Comparison of ENCODE assay signal across 8 cellular contexts in the genomic region with DNA sequence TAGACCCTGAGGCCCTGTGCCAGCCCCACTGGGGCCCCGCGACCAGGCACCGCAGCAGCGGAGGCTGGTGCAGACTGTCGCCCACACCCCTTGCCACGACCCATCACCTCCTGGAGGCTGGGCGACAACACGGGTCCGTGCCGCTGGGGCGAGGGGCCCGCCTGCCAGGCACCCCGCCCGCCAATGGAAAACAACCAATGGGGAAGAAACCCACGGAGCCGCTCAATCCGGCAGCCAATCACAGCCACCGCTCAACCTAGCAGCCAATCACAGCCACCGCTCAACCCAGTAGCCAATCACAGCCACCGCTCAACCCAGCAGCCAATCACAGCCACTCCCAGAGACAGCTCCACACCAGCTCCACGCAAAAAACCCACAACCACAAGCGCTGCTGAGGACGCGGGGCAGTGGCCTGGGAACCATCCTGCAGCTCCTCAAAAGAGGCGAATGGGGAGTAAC. TPM values are rescaled to one million over a fixed set of nuclear protein-coding genes. Genes with fewer than 3 reads are reported as not detected.
DNase-seq lines count a peak whose midpoint lies in the region; ATAC-seq, FAIRE-seq and TF ChIP-seq lines count a peak whose summit lies in the region.

No MANE protein-coding gene starts in this region.

- H3K27me3 Mint-ChIP-seq in activated CD4-positive, alpha-beta T cell treated with anti-CD3 and anti-CD28 coated beads for 36 hours: no peaks in the 10 kb centered on the region

- peaks cover 4% of the 10 kb centered on the region; the same call in 1 of the 2 replicates for H3K23me2 ChIP-seq in H1 (ENCODE audit: low read depth, low read length)

- no peak overlapping the region for H3K4me2 ChIP-seq in H1 (ENCODE audit: insufficient read depth in 1 of 2, low read depth in 2 of 2, low read length in 2 of 2)

- no peak overlapping the region for H2AFZ ChIP-seq in H1 (ENCODE audit: low read length)

- no peak overlapping the region for H4K5ac ChIP-seq in H1 (ENCODE audit: insufficient read length, low read depth, low read length)

- peak overlapping the region; percentile 91 for H3K4me3 Mint-ChIP-seq in activated CD4-positive, alpha-beta T cell treated with anti-CD3 and anti-CD28 coated beads for 36 hours

- peak overlapping the region; percentile 52; the same call in 1 of the 2 replicates for H2BK5ac ChIP-seq in H1 (ENCODE audit: low read depth, low read length)

- H3K23ac ChIP-seq in H1 (ENCODE audit: insufficient read length): no peak overlapping the region

- no peak overlapping the region for H3K9ac ChIP-seq in H1 (replicated peaks in 1 of 4; ENCODE audit: extremely low read depth in 1 of 4, low read depth in 3 of 4, low read length in 3 of 4)

- H4K8ac ChIP-seq in H1 (ENCODE audit: extremely low read depth, insufficient read depth, low read length): peak overlapping the region; percentile 79; the same call in 1 of the 2 replicates

- peaks cover 4 to 11% of the 10 kb centered on the region in 2 experiments for H4K20me1 ChIP-seq in H1 (replicated peaks in 1 of 2; ENCODE audit: control insufficient read depth in 1 of 2, insufficient read depth in 2 of 2, low read length in 2 of 2)

- DNase-seq in activated CD4-positive, alpha-beta T cell treated with anti-CD3 and anti-CD28 coated beads for 36 hours: peak; percentile 93
- DNase-seq in H1 (ENCODE audit: low read depth in 1 of 2, low spot score in 2 of 2): peak in 1 of 2 experiments; percentile 80
- peak; percentile 79 to 86 (median 82) for DNase-seq in stimulated activated CD4-positive, alpha-beta T cell treated with anti-CD3 and anti-CD28 coated beads, Interleukin-12 subunit alpha, Interleukin-12 subunit beta, amount 100 ng/mL, for 48 hours (ENCODE audit: low read depth in 2 of 3, low spot score in 1 of 3)
- no peak for DNase-seq in BE2C
- DNase-seq in SIG-M5 treated with dmso at 0.1 percent for 504 hours (lab: John Stamatoyannopoulos, UW; ENCODE audit: unreplicated experiment): no peak

- no peak overlapping the region for H3K27ac ChIP-seq in H1 (ENCODE audit: low read depth, low read length)

- no peaks in the 10 kb centered on the region; a peak in 1 of 4 replicates for H3K79me2 ChIP-seq in H1 (ENCODE audit: control insufficient read depth in 1 of 2, insufficient read depth in 2 of 2, low read length in 2 of 2)

- POLR2A ChIA-PET in activated CD4-positive, alpha-beta T cell treated with anti-CD3 and anti-CD28 coated beads for 36 hours (lab: Charles Lee): interaction anchor here (0.6 to 1.4 kb wide), 8 partner anchors 10 to 221 kb away, joined by 3 to 6 read pairs (median 4); a partner anchor contains a TSS
- POLR2A ChIA-PET in H1 (lab: Charles Lee; ENCODE audit: partially characterized antibody): interaction anchor here (0.7 to 1.1 kb wide), 6 partner anchors 14 to 83 kb away, joined by 3 to 5 read pairs (median 3); no protein-coding TSS in a partner anchor

- no peak overlapping the region; the same call in 1 of the 2 replicates for H2BK15ac ChIP-seq in H1 (ENCODE audit: low read length)

- CTCF ChIA-PET in activated CD4-positive, alpha-beta T cell treated with anti-CD3 and anti-CD28 coated beads for 36 hours (lab: Charles Lee): interaction anchor here (0.6 to 1.4 kb wide), 6 partner anchors 20 to 1128 kb away, joined by 3 to 7 read pairs (median 4); no protein-coding TSS in a partner anchor
- CTCF ChIA-PET in H1 (lab: Charles Lee; ENCODE audit: partially characterized antibody): interaction anchor here (0.7 to 2.3 kb wide), 10 partner anchors 10 to 90 kb away, joined by 3 to 13 read pairs (median 4); no protein-coding TSS in a partner anchor

- no peak overlapping the region for H3K4ac ChIP-seq in H1 (replicated peaks; ENCODE audit: insufficient read length, low read depth, low read length)

- no peak overlapping the region; the same call in 1 of the 2 replicates for H3K18ac ChIP-seq in H1 (ENCODE audit: extremely low read depth, low read length)

- H2BK12ac ChIP-seq in H1 (ENCODE audit: low read depth, low read length): no peak overlapping the region

- H3K4me3 ChIP-seq in H1 (ENCODE audit: extremely low read depth in 1 of 4, insufficient read depth in 2 of 4, low read depth in 3 of 4, low read length in 4 of 4) (no peak overlapping the region), BE2C (ENCODE audit: low read depth, low read length) (no peak overlapping the region)

- no peak for FAIRE-seq in H1 (lab: Jason Lieb, UNC)

- no peak overlapping the region for H3K14ac ChIP-seq in H1 (ENCODE audit: insufficient read length)

- 87% methylated on average over 25 of the region's 25 CpGs; no CpG with 5 or more reads in 1 of the 2 experiments for WGBS in H1 (ENCODE audit: extremely low coverage in 1 of 2, insufficient coverage in 1 of 2, insufficient read length in 1 of 2, insufficient replicate concordance in 2 of 2, low coverage in 1 of 2, low lambda C conversion rate in 2 of 2, missing lambda C conversion rate in 1 of 2), 2 experiments

- H2BK20ac ChIP-seq in H1 (ENCODE audit: low read length): no peak overlapping the region

- H3K27ac Mint-ChIP-seq in activated CD4-positive, alpha-beta T cell treated with anti-CD3 and anti-CD28 coated beads for 36 hours: peak overlapping the region; percentile 96

- intact Hi-C loops in activated CD4-positive, alpha-beta T cell treated with anti-CD3 and anti-CD28 coated beads for 36 hours (cut with DNase I, micrococcal nuclease): loop anchor here (1.0 to 5.0 kb wide), 9 partner anchors 36 to 337 kb away; a partner anchor contains a TSS

- H3K36me3 ChIP-seq in H1 (ENCODE audit: control insufficient read depth in 2 of 4, insufficient read depth in 4 of 4, low read length in 3 of 4) (no peaks in the 10 kb centered on the region), BE2C (peaks cover 3% of the 10 kb centered on the region; the same call in 1 of the 2 replicates)

- H3K9me3 ChIP-seq in H1 (ENCODE audit: insufficient read depth in 2 of 2, low read depth in 1 of 2, low read length in 1 of 2) (no peaks in the 10 kb centered on the region), BE2C (no peaks in the 10 kb centered on the region)

- peaks cover 37% of the 10 kb centered on the region for H3K4me1 Mint-ChIP-seq in activated CD4-positive, alpha-beta T cell treated with anti-CD3 and anti-CD28 coated beads for 36 hours

- peak; percentile 78 for TF ChIP-seq POLR2A in GM15510 (IDR thresholded peaks at IDR 0.05; ENCODE audit: borderline replicate concordance, extremely low read depth, insufficient read length)
- no peak for TF ChIP-seq POLR2A in H1 (IDR thresholded peaks at IDR 0.05; ENCODE audit: control extremely low read depth in 1 of 2, low read depth in 2 of 2, low read length in 2 of 2)

- no peak overlapping the region for H3K56ac ChIP-seq in H1 (replicated peaks; ENCODE audit: insufficient read length, low read depth, low read length)

- TF ChIP-seq EP300 in H1 (IDR thresholded peaks at IDR 0.05; ENCODE audit: borderline replicate concordance in 1 of 2, low read depth in 2 of 2, low read length in 2 of 2): no peak

- no peak for TF ChIP-seq RAD21 in H1 (IDR thresholded peaks at IDR 0.05 in 1 of 2, conservative IDR thresholded peaks at IDR 0.05 in 1 of 2; ENCODE audit: low read depth in 2 of 2, low read length in 2 of 2)

- peak overlapping the region; percentile 5 for H4K91ac ChIP-seq in H1 (replicated peaks; ENCODE audit: insufficient read length, low read length)

- H3K27me3 ChIP-seq in H1 (replicated peaks in 1 of 4; ENCODE audit: control insufficient read depth in 3 of 4, extremely low read depth in 1 of 4, insufficient read depth in 3 of 4, low read length in 3 of 4) (no peaks in the 10 kb centered on the region), BE2C (no peaks in the 10 kb centered on the region)

- H2AK5ac ChIP-seq in H1 (ENCODE audit: low read depth, low read length): no peak overlapping the region

- no peak for TF ChIP-seq CTCF in H1 (IDR thresholded peaks at IDR 0.05; ENCODE audit: control extremely low read depth in 1 of 3, insufficient read depth in 1 of 3, low read depth in 1 of 3, low read length in 3 of 3)
- no peak for TF ChIP-seq CTCF in BE2C (IDR thresholded peaks at IDR 0.05; ENCODE audit: low read depth, low read length)

- no peaks in the 10 kb centered on the region for H3K9me3 Mint-ChIP-seq in activated CD4-positive, alpha-beta T cell treated with anti-CD3 and anti-CD28 coated beads for 36 hours (ENCODE audit: low read depth)

- H3K4me1 ChIP-seq in H1 (replicated peaks in 1 of 4; ENCODE audit: control insufficient read depth in 3 of 4, insufficient read depth in 4 of 4, low read length in 3 of 4) (peaks cover 0 to 16% (median 7%) of the 10 kb centered on the region in 4 experiments; a peak in 6 of 7 replicates), BE2C (no peaks in the 10 kb centered on the region; the same call in 1 of the 2 replicates)

- H3K36me3 Mint-ChIP-seq in activated CD4-positive, alpha-beta T cell treated with anti-CD3 and anti-CD28 coated beads for 36 hours (ENCODE audit: low read depth): peaks cover 20% of the 10 kb centered on the region

- peak; percentile 51 for ATAC-seq in HG03439 (IDR thresholded peaks at IDR 0.05; ENCODE audit: unreplicated experiment)
- peak; percentile 70 for ATAC-seq in activated CD4-positive, alpha-beta T cell treated with anti-CD3 and anti-CD28 coated beads for 36 hours
- ATAC-seq in GM21447 (IDR thresholded peaks at IDR 0.05; ENCODE audit: unreplicated experiment): no peak

- H2BK120ac ChIP-seq in H1 (replicated peaks; ENCODE audit: low read depth, low read length): no peak overlapping the region

- peaks cover 14% of the 10 kb centered on the region for H3K79me1 ChIP-seq in H1 (ENCODE audit: low read depth, low read length)

RNA-seq across cellular contexts. Expression of a gene that starts 29.7 kb away (rescaled TPM):
- 100 to 1,000 TPM; 192 to 218 TPM for total RNA-seq in activated CD4-positive, alpha-beta T cell treated with anti-CD3 and anti-CD28 coated beads for 36 hours
- 342 and 355 TPM in 2 replicates for total RNA-seq in H1 (2021; fragmentation: NEBNext Ultra II Directional; extraction: Animal tissue kit (Norgen Biotek cat#: 25700))
- 693 and 947 TPM in 2 replicates for polyA plus RNA-seq in H1 (2011; rRNA removed)
- polyA plus RNA-seq in H1 (2011; cell fraction: cytosol; rRNA removed): 779 TPM
- 730 TPM for polyA plus RNA-seq in H1 (2011; cell fraction: nucleus; rRNA removed)
- polyA plus RNA-seq in H1 (2012, experiment 1 of 2): 475 to 711 TPM (median 640 TPM) in 4 replicates
- polyA plus RNA-seq in H1 (2012, experiment 2 of 2): 958 TPM
- 575 TPM for polyA plus RNA-seq in H1 (2013, experiment 1 of 2)
- 562 TPM for polyA plus RNA-seq in H1 (2013, experiment 2 of 2)
- 186 and 191 TPM in 2 replicates for polyA minus RNA-seq in H1 (2011; rRNA and poly(A)+ RNA removed)
- polyA minus RNA-seq in H1 (2011; cell fraction: cytosol; rRNA and poly(A)+ RNA removed): 297 TPM
- polyA minus RNA-seq in H1 (2011; cell fraction: nucleus; rRNA and poly(A)+ RNA removed): 155 TPM
- polyA plus RNA-seq in BE2C (2012; ENCODE audit: insufficient read depth, insufficient read length, low read depth): 790 TPM

RNA-seq across cellular contexts. Expression of a gene that starts 38.3 kb away (rescaled TPM):
- 100 to 1,000 TPM; 171 to 229 TPM for total RNA-seq in activated CD4-positive, alpha-beta T cell treated with anti-CD3 and anti-CD28 coated beads for 36 hours
- 274 and 281 TPM in 2 replicates for total RNA-seq in H1 (2021; fragmentation: NEBNext Ultra II Directional; extraction: Animal tissue kit (Norgen Biotek cat#: 25700))
- polyA plus RNA-seq in H1 (2011; rRNA removed): 381 and 483 TPM in 2 replicates
- 378 TPM for polyA plus RNA-seq in H1 (2011; cell fraction: cytosol; rRNA removed)
- polyA plus RNA-seq in H1 (2011; cell fraction: nucleus; rRNA removed): 283 TPM
- 286 to 416 TPM (median 379 TPM) in 4 replicates for polyA plus RNA-seq in H1 (2012, experiment 1 of 2)
- polyA plus RNA-seq in H1 (2012, experiment 2 of 2): 296 TPM
- polyA plus RNA-seq in H1 (2013, experiment 1 of 2): 195 TPM
- 204 TPM for polyA plus RNA-seq in H1 (2013, experiment 2 of 2)
- polyA minus RNA-seq in H1 (2011; rRNA and poly(A)+ RNA removed): 110 and 140 TPM in 2 replicates
- 128 TPM for polyA minus RNA-seq in H1 (2011; cell fraction: cytosol; rRNA and poly(A)+ RNA removed)
- polyA minus RNA-seq in H1 (2011; cell fraction: nucleus; rRNA and poly(A)+ RNA removed): 125 TPM
- 824 TPM for polyA plus RNA-seq in BE2C (2012; ENCODE audit: insufficient read depth, insufficient read length, low read depth)

RNA-seq across cellular contexts. Expression of a gene that starts 40.6 kb away (rescaled TPM):
- total RNA-seq in activated CD4-positive, alpha-beta T cell treated with anti-CD3 and anti-CD28 coated beads for 36 hours: 100 to 1,000 TPM; 108 to 113 TPM
- 31.4 and 37.4 TPM in 2 replicates for total RNA-seq in H1 (2021; fragmentation: NEBNext Ultra II Directional; extraction: Animal tissue kit (Norgen Biotek cat#: 25700))
- polyA plus RNA-seq in H1 (2011; rRNA removed): 12.2 and 21.3 TPM in 2 replicates
- polyA plus RNA-seq in H1 (2011; cell fraction: cytosol; rRNA removed): 12.8 TPM
- 67.3 TPM for polyA plus RNA-seq in H1 (2011; cell fraction: nucleus; rRNA removed)
- 21.4 to 33.6 TPM (median 24.5 TPM) in 4 replicates for polyA plus RNA-seq in H1 (2012, experiment 1 of 2)
- 13.6 TPM for polyA plus RNA-seq in H1 (2012, experiment 2 of 2)
- 16.0 TPM for polyA plus RNA-seq in H1 (2013, experiment 1 of 2)
- polyA plus RNA-seq in H1 (2013, experiment 2 of 2): 14.4 TPM
- 10.0 and 10.6 TPM in 2 replicates for polyA minus RNA-seq in H1 (2011; rRNA and poly(A)+ RNA removed)
- polyA minus RNA-seq in H1 (2011; cell fraction: cytosol; rRNA and poly(A)+ RNA removed): 23.1 TPM
- 23.4 TPM for polyA minus RNA-seq in H1 (2011; cell fraction: nucleus; rRNA and poly(A)+ RNA removed)
- 74.4 TPM for polyA plus RNA-seq in BE2C (2012; ENCODE audit: insufficient read depth, insufficient read length, low read depth)

Comparison
In these comparisons a context has a peak if more than half of its experiments do, and no peak if none do; other contexts are left out.
1. DNase-seq: peak in activated CD4-positive, alpha-beta T cell treated with anti-CD3 and anti-CD28 coated beads for 36 hours (single experiment) and stimulated activated CD4-positive, alpha-beta T cell treated with anti-CD3 and anti-CD28 coated beads, Interleukin-12 subunit alpha, Interleukin-12 subunit beta, amount 100 ng/mL, for 48 hours (3 of 3); none in BE2C (single experiment) and SIG-M5 treated with dmso at 0.1 percent for 504 hours (single experiment).